In the genomic region with DNA sequence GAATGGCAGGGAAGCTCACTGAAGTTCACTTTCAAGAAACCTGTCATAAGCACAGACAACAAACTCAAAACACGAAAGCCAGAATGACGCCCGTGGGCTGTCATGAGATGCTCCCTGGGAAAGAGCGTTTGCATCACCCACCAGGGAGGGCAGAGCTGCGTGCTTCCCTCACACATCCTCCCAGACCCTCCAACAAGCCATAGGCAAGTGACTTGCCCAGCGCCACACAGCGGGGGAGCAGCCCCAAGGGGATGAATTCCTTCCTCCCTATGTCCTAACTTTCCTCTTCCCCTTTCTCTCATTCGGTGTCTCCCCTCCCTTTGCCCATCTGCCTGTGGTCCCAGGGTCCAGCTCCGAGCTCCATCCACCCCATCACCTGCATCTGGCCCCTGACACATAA, we compare ENCODE assay signal across 20 cellular contexts. TPM values are rescaled to one million over a fixed set of nuclear protein-coding genes. Genes with fewer than 3 reads are reported as not detected.
A peak's percentile ranks its signal among the peaks of the same experiment; 100 is the strongest.
DNase-seq lines count a peak whose midpoint lies in the region; FAIRE-seq and TF ChIP-seq lines count a peak whose summit lies in the region.
"Had no signal": no experiment of that assay in that cellular context is flagged by ENCODE, and none has a peak within 500 bp of the region (broad histone marks: within the 10 kb centered on the region; RNA-seq: fewer than 3 reads in every experiment).

No MANE protein-coding gene starts in this region.

- H3K4me2 ChIP-seq in trophoblast cell (ENCODE audit: low read length): no peak overlapping the region

- H3K23ac ChIP-seq in trophoblast cell (ENCODE audit: low read length): no peak overlapping the region

- no peak overlapping the region for H2AFZ ChIP-seq in trophoblast cell (ENCODE audit: insufficient read depth, low read length, poor library complexity)

- H3K9me3 ChIP-seq in muscle layer of colon (ENCODE audit: low read length): no peaks in the 10 kb centered on the region
- no peaks in the 10 kb centered on the region for H3K9me3 ChIP-seq in skeletal muscle tissue (ENCODE audit: control insufficient read depth in 3 of 3, low read length in 3 of 3)
- no peaks in the 10 kb centered on the region for H3K9me3 ChIP-seq in trophoblast cell (ENCODE audit: insufficient read depth, low read depth, low read length)
- H3K9me3 ChIP-seq: heart left ventricle had no signal

- H2BK12ac ChIP-seq in trophoblast cell (ENCODE audit: low read length): no peak overlapping the region

- no peaks in the 10 kb centered on the region for H3K27me3 Mint-ChIP-seq in brain

- H3K4me1 ChIP-seq in muscle layer of colon (ENCODE audit: insufficient read depth, low read length) (peaks cover 55% of the 10 kb centered on the region), skeletal muscle tissue (ENCODE audit: control insufficient read depth in 3 of 3, insufficient read depth in 3 of 3, low read length in 3 of 3) (peaks cover 92 to 97% (median 94%) of the 10 kb centered on the region in 3 donors), trophoblast cell (ENCODE audit: control insufficient read depth in 1 of 2, insufficient read depth in 2 of 2, low read length in 2 of 2) (peaks cover 28% of the 10 kb centered on the region in 2 experiments)

- peaks cover 3% of the 10 kb centered on the region for H3K36me3 Mint-ChIP-seq in brain
- H3K36me3 Mint-ChIP-seq: natural killer cell had no signal

- no peak overlapping the region for H2BK5ac ChIP-seq in trophoblast cell (ENCODE audit: low read depth, low read length, poor library complexity)

- H4K12ac ChIP-seq in trophoblast cell (ENCODE audit: low read depth, low read length): no peak overlapping the region

- H3K18ac ChIP-seq in trophoblast cell (ENCODE audit: low read length): no peak overlapping the region

- H3K27me3 ChIP-seq in muscle layer of colon (ENCODE audit: control insufficient read depth in 1 of 2, insufficient read depth in 2 of 2, low read length in 2 of 2): no peaks in the 10 kb centered on the region
- H3K27me3 ChIP-seq in skeletal muscle tissue (ENCODE audit: control insufficient read depth in 3 of 3, insufficient read depth in 3 of 3, low read length in 3 of 3): no peaks in the 10 kb centered on the region
- no peaks in the 10 kb centered on the region for H3K27me3 ChIP-seq in trophoblast cell (ENCODE audit: insufficient read depth, low read length)
- H3K27me3 ChIP-seq: heart left ventricle had no signal

- no peaks in the 10 kb centered on the region for H3K9me3 Mint-ChIP-seq in brain
- H3K9me3 Mint-ChIP-seq: natural killer cell had no signal

- TF ChIP-seq POLR2A in GM12892 (IDR thresholded peaks at IDR 0.05; ENCODE audit: low read depth, low read length): no peak

- H4K8ac ChIP-seq in trophoblast cell (ENCODE audit: low read depth, low read length): no peak overlapping the region

- H3K4ac ChIP-seq in trophoblast cell (ENCODE audit: low read depth, low read length): no peak overlapping the region

- no CpG with 5 or more reads among the region's 9 CpGs for WGBS in trophoblast cell (ENCODE audit: extremely low coverage, insufficient coverage, insufficient read length)

- DNase-seq in MV-4-11 (lab: John Stamatoyannopoulos, UW): peak; percentile 13
- DNase-seq in trophoblast cell: no peak
- DNase-seq in GM12892 (ENCODE audit: insufficient read length): no peak
- DNase-seq in DMS79 treated with DMSO at 0.1 percent for 48 hours (lab: John Stamatoyannopoulos, UW): no peak
- DNase-seq in OCI-M2 (lab: John Stamatoyannopoulos, UW; ENCODE audit: unreplicated experiment): no peak
- DNase-seq: activated CD8-positive, alpha-beta T cell treated with anti-CD3 and anti-CD28 coated beads, Interleukin-2, amount 10 ng/mL, durations not matched to agents 7 days and 5 days; activated T-cell treated with anti-CD3 and anti-CD28 coated beads, Interleukin-2, amount 50 U/mL, for 48 hours; COR-L47; EL; natural killer cell; NCI-H187 treated with DMSO at 0.1 percent for 48 hours; NCI-H345; stimulated activated naive CD4-positive, alpha-beta T cell treated with Interleukin-2 at 50 U/mL for 16 hours had no signal

- no peak overlapping the region for H2AK5ac ChIP-seq in trophoblast cell (ENCODE audit: low read length)

- no peak for TF ChIP-seq CTCF in brain (conservative IDR thresholded peaks at IDR 0.05)

- no peak overlapping the region for H4K91ac ChIP-seq in trophoblast cell (ENCODE audit: low read depth, low read length)

- H3K27ac ChIP-seq in muscle layer of colon (ENCODE audit: low read depth, low read length) (peak overlapping the region; percentile 39), skeletal muscle tissue (ENCODE audit: low read depth, low read length) (peak overlapping the region; percentile 95), trophoblast cell (ENCODE audit: low read depth, low read length) (no peak overlapping the region)
- H3K27ac ChIP-seq: VCaP had no signal

- no peak for FAIRE-seq in GM12892 (lab: Jason Lieb, UNC)
- FAIRE-seq: urothelium cell line had no signal

- no peaks in the 10 kb centered on the region for H3K79me2 ChIP-seq in trophoblast cell (ENCODE audit: control insufficient read depth, insufficient read depth, low read length, poor library complexity)

- peak overlapping the region; percentile 22 to 76 (median 64) for H3K27ac Mint-ChIP-seq in brain
- H3K27ac Mint-ChIP-seq: activated CD8-positive, alpha-beta T cell treated with anti-CD3 and anti-CD28 coated beads, Interleukin-2, amount 10 ng/mL, durations not matched to agents 7 days and 5 days; natural killer cell had no signal

- no peaks in the 10 kb centered on the region for H3K79me1 ChIP-seq in trophoblast cell (ENCODE audit: low read length)

- H3K36me3 ChIP-seq in muscle layer of colon (ENCODE audit: insufficient read depth, low read length) (no peaks in the 10 kb centered on the region), skeletal muscle tissue (ENCODE audit: control insufficient read depth in 3 of 3, insufficient read depth in 3 of 3, low read length in 3 of 3) (peaks cover 0 to 3% (median 0%) of the 10 kb centered on the region in 3 donors), trophoblast cell (ENCODE audit: control insufficient read depth in 1 of 2, insufficient read depth in 2 of 2, low read length in 2 of 2) (no peaks in the 10 kb centered on the region)
- H3K36me3 ChIP-seq: heart left ventricle had no signal

- H3K4me1 Mint-ChIP-seq in brain: peaks cover 69% of the 10 kb centered on the region

- H3K9ac ChIP-seq in muscle layer of colon (ENCODE audit: low read length): no peak overlapping the region
- peak overlapping the region; percentile 73 to 83 (median 75) for H3K9ac ChIP-seq in skeletal muscle tissue (ENCODE audit: low read depth in 1 of 3, low read length in 3 of 3)
- no peak overlapping the region for H3K9ac ChIP-seq in trophoblast cell (ENCODE audit: low read length)

- H3K14ac ChIP-seq in trophoblast cell (ENCODE audit: low read length): no peak overlapping the region

- H3K4me3 Mint-ChIP-seq in brain: peak overlapping the region in 1 of 5 experiments; percentile 27
- H3K4me3 Mint-ChIP-seq: activated CD8-positive, alpha-beta T cell treated with anti-CD3 and anti-CD28 coated beads, Interleukin-2, amount 10 ng/mL, durations not matched to agents 7 days and 5 days; natural killer cell had no signal

- H3K4me3 ChIP-seq in muscle layer of colon (ENCODE audit: low read depth in 1 of 2, low read length in 2 of 2) (no peak overlapping the region), skeletal muscle tissue (ENCODE audit: low read length in 3 of 3) (peak overlapping the region; percentile 41 to 50 (median 49)), trophoblast cell (ENCODE audit: low read depth, low read length) (no peak overlapping the region)
- H3K4me3 ChIP-seq: heart left ventricle, lung had no signal

- no peak overlapping the region for H2BK120ac ChIP-seq in trophoblast cell (ENCODE audit: insufficient read depth, low read length, poor library complexity)

RNA-seq across cellular contexts. Expression of a gene that starts 10.7 kb away (rescaled TPM):
- 145 TPM for polyA plus RNA-seq in brain (ENCODE audit: insufficient read depth, low read depth, low replicate concordance)
- 597 TPM for total RNA-seq in skeletal muscle tissue
- 6.7 and 7.6 TPM in 2 replicates for polyA plus RNA-seq in trophoblast cell (2013)
- 7.0 TPM for polyA plus RNA-seq in GM12892 (2012; ENCODE audit: missing spikeins)

Comparison
In these comparisons a context has a peak if more than half of its experiments do, and no peak if none do; other contexts are left out.
1. H3K4me3 ChIP-seq: peak in skeletal muscle tissue (3 of 3); none in muscle layer of colon (0 of 2) and trophoblast cell (single experiment).
2. H3K9ac ChIP-seq: peak in skeletal muscle tissue (3 of 3); none in muscle layer of colon (single experiment) and trophoblast cell (single experiment).